ENCODE assay signal across 12 cellular contexts in genomic region chr16:56370836-56371235, GRCh38. TPM values are rescaled to one million over a fixed set of nuclear protein-coding genes. Genes with fewer than 3 reads are reported as not detected.
A peak's percentile ranks its signal among the peaks of the same experiment; 100 is the strongest.
DNase-seq lines count a peak whose midpoint lies in the region; ATAC-seq, FAIRE-seq and TF ChIP-seq lines count a peak whose summit lies in the region.
"Had no signal": no experiment of that assay in that cellular context is flagged by ENCODE, and none has a peak within 500 bp of the region (broad histone marks: within the 10 kb centered on the region; RNA-seq: fewer than 3 reads in every experiment).

No MANE protein-coding gene starts in this region.

- ATAC-seq in pancreas: peak; percentile 68 to 83 (median 78)
- ATAC-seq in activated CD4-positive, CD25-positive, alpha-beta regulatory T cell treated with anti-CD3 and anti-CD28 coated beads, Interleukin-2, amount 50 U/mL, for 24 hours: no peak
- no peak for ATAC-seq in HG02678 (IDR thresholded peaks at IDR 0.05; ENCODE audit: unreplicated experiment)

- H3K27me3 ChIP-seq in pancreas: no peaks in the 10 kb centered on the region
- H3K27me3 ChIP-seq: cardiac muscle cell had no signal

- no peak for FAIRE-seq in pancreas (lab: Jason Lieb, UNC)
- FAIRE-seq: frontal cortex had no signal

- WGBS in pancreas, 2 donors: 6 to 11% methylated on average over 4 of the region's 4 CpGs

- DNase-seq in RPMI7951 (ENCODE audit: low read depth) (peak; percentile 76), foreskin melanocyte (peak; percentile 16), pancreas (peak in 3 of 6 donors; percentile 50 to 58 (median 55)), HuH-7 (ENCODE audit: low spot score) (no peak), T-helper 9 cell (no peak)
- DNase-seq: activated CD4-positive, CD25-positive, alpha-beta regulatory T cell; SHP77 treated with DMSO at 0.1 percent for 48 hours had no signal

- TF ChIP-seq CTCF in C4-2B (conservative IDR thresholded peaks at IDR 0.05) (no peak), pancreas (IDR thresholded peaks at IDR 0.05) (no peak)

- intact Hi-C loops in pancreas (cut with DNase I): no loop called here

- peaks cover 0 to 12% (median 0%) of the 10 kb centered on the region in 3 donors for H3K36me3 ChIP-seq in pancreas

- no peak overlapping the region for H3K4me3 ChIP-seq in pancreas
- H3K4me3 ChIP-seq: cardiac muscle cell had no signal

- H3K9me3 ChIP-seq in pancreas: no peaks in the 10 kb centered on the region

- H3K4me1 ChIP-seq in pancreas: peaks cover 12 to 18% (median 13%) of the 10 kb centered on the region in 3 donors

- H3K27ac ChIP-seq in C4-2B (peak overlapping the region; percentile 90), pancreas (peak overlapping the region in 3 of 4 donors; percentile 37 to 66 (median 56))
- H3K27ac ChIP-seq: cardiac muscle cell had no signal

RNA-seq across cellular contexts. Expression of gene AMFR, which starts 54.5 kb away (rescaled TPM):
- total RNA-seq in RPMI7951 (2014; rRNA removed; shearing (Covaris generic)): 100.0 and 105 TPM in 2 replicates
- total RNA-seq in pancreas: 10 to 100 TPM; 43.9 to 64.2 (median 52.8) TPM
- 10 to 100 TPM; 29.2 to 37.4 TPM for polyA plus RNA-seq in pancreas

Comparison
In these comparisons a context has a peak if more than half of its experiments do, and no peak if none do; other contexts are left out.
1. DNase-seq: peak in RPMI7951 (single experiment) and foreskin melanocyte (single experiment); none in HuH-7 (single experiment) and T-helper 9 cell (single experiment).
2. ATAC-seq: peak in pancreas (4 of 4); none in activated CD4-positive, CD25-positive, alpha-beta regulatory T cell treated with anti-CD3 and anti-CD28 coated beads, Interleukin-2, amount 50 U/mL, for 24 hours (0 of 2) and HG02678 (single experiment).